In genomic region chr5:69432412-69433206, GRCh38 we compare ENCODE assay signal across 12 cellular contexts. TPM values are rescaled to one million over a fixed set of nuclear protein-coding genes. Genes with fewer than 3 reads are reported as not detected.
A peak's percentile ranks its signal among the peaks of the same experiment; 100 is the strongest.
DNase-seq lines count a peak whose midpoint lies in the region; ATAC-seq and TF ChIP-seq lines count a peak whose summit lies in the region.
"Had no signal": no experiment of that assay in that cellular context is flagged by ENCODE, and none has a peak within 500 bp of the region (broad histone marks: within the 10 kb centered on the region; RNA-seq: fewer than 3 reads in every experiment).

No MANE protein-coding gene starts in this region.

- H3K27ac Mint-ChIP-seq in stimulated activated memory B cell treated with anti-CD40 and anti-IgM and Interleukin-4, amounts not matched to agents 10 μg/mL and 1 μg/mL and 100 μg/mL, for 72 hours = peak overlapping the region; percentile 86

- no peaks in the 10 kb centered on the region for H3K27me3 Mint-ChIP-seq in stimulated activated memory B cell treated with anti-CD40 and anti-IgM and Interleukin-4, amounts not matched to agents 10 μg/mL and 1 μg/mL and 100 μg/mL, for 72 hours

- H3K4me1 ChIP-seq in left lung (no peaks in the 10 kb centered on the region), foreskin keratinocyte (no peaks in the 10 kb centered on the region)

- intact Hi-C loops in left lung (cut with DNase I) = no loop called here

- peaks cover 14% of the 10 kb centered on the region for H3K4me1 Mint-ChIP-seq in stimulated activated memory B cell treated with anti-CD40 and anti-IgM and Interleukin-4, amounts not matched to agents 10 μg/mL and 1 μg/mL and 100 μg/mL, for 72 hours

- DNase-seq in activated CD4-positive, CD25-positive, alpha-beta regulatory T cell treated with anti-CD3 and anti-CD28 coated beads, Interleukin-2, amount 50 U/mL, for 72 hours = no peak
- no peak for DNase-seq in left lung
- no peak for DNase-seq in foreskin keratinocyte
- DNase-seq in NCI-H748 treated with DMSO at 0.1 percent for 48 hours (lab: John Stamatoyannopoulos, UW) = no peak
- DNase-seq: aorta; NCI-H2081; PC-3; stimulated activated naive CD4-positive, alpha-beta T cell had no signal

- no peaks in the 10 kb centered on the region for H3K9me3 ChIP-seq in left lung

- peaks cover 0 to 20% of the 10 kb centered on the region in 2 donors for H3K36me3 ChIP-seq in left lung

- H3K27ac ChIP-seq in left lung = no peak overlapping the region
- H3K27ac ChIP-seq in foreskin keratinocyte = no peak overlapping the region

- H3K27me3 ChIP-seq in left lung (no peaks in the 10 kb centered on the region), foreskin keratinocyte (no peaks in the 10 kb centered on the region)

- H3K4me3 Mint-ChIP-seq in stimulated activated memory B cell treated with anti-CD40 and anti-IgM and Interleukin-4, amounts not matched to agents 10 μg/mL and 1 μg/mL and 100 μg/mL, for 72 hours = peak overlapping the region; percentile 54

- no peak overlapping the region for H3K4me3 ChIP-seq in left lung

- H3K9me3 Mint-ChIP-seq in stimulated activated memory B cell treated with anti-CD40 and anti-IgM and Interleukin-4, amounts not matched to agents 10 μg/mL and 1 μg/mL and 100 μg/mL, for 72 hours = no peaks in the 10 kb centered on the region

- ATAC-seq in activated CD4-positive, CD25-positive, alpha-beta regulatory T cell treated with anti-CD3 and anti-CD28 coated beads, Interleukin-2, amount 50 U/mL, for 24 hours = peak; percentile 13 to 56
- ATAC-seq in GM21528 (IDR thresholded peaks at IDR 0.05; ENCODE audit: low FRiP score, unreplicated experiment) = peak; percentile 58
- ATAC-seq in HG03175 (IDR thresholded peaks at IDR 0.05; ENCODE audit: unreplicated experiment) = peak; percentile 72
- ATAC-seq in stimulated activated memory B cell treated with anti-CD40 and anti-IgM and Interleukin-4, amounts not matched to agents 10 μg/mL and 1 μg/mL and 100 μg/mL, for 72 hours = peak; percentile 89
- ATAC-seq in left lung = no peak
- ATAC-seq in foreskin keratinocyte = no peak
- ATAC-seq: PC-3 had no signal

- H3K36me3 Mint-ChIP-seq in stimulated activated memory B cell treated with anti-CD40 and anti-IgM and Interleukin-4, amounts not matched to agents 10 μg/mL and 1 μg/mL and 100 μg/mL, for 72 hours = peaks cover 13% of the 10 kb centered on the region

- no peak for TF ChIP-seq CTCF in left lung (IDR thresholded peaks at IDR 0.05)
- TF ChIP-seq CTCF in foreskin keratinocyte (conservative IDR thresholded peaks at IDR 0.05) = no peak

RNA-seq across cellular contexts. Expression of gene MARVELD2, which starts 17.7 kb away (rescaled TPM):
- 10 to 100 TPM; 24.6 to 38.3 TPM for total RNA-seq in left lung
- 23.1 and 23.7 TPM in 2 replicates for total RNA-seq in foreskin keratinocyte
- polyA plus RNA-seq in foreskin keratinocyte = 4.1 and 4.9 TPM in 2 replicates

RNA-seq across cellular contexts. Expression of gene OCLN, which starts 60.0 kb away (rescaled TPM):
- total RNA-seq in left lung (100 to 1,000 TPM in 1 of 2 donors, 10 to 100 TPM in 1; 85.7 to 124 TPM), foreskin keratinocyte (4.0 and 4.1 TPM in 2 replicates)
- 0.73 and 0.78 TPM in 2 replicates for polyA plus RNA-seq in foreskin keratinocyte

Comparison
In these comparisons a context has a peak if more than half of its experiments do, and no peak if none do; other contexts are left out.
1. ATAC-seq: peak in activated CD4-positive, CD25-positive, alpha-beta regulatory T cell treated with anti-CD3 and anti-CD28 coated beads, Interleukin-2, amount 50 U/mL, for 24 hours (2 of 2), GM21528 (single experiment), HG03175 (single experiment) and stimulated activated memory B cell treated with anti-CD40 and anti-IgM and Interleukin-4, amounts not matched to agents 10 μg/mL and 1 μg/mL and 100 μg/mL, for 72 hours (single experiment); none in left lung (single experiment) and foreskin keratinocyte (single experiment).
2. RNA of gene OCLN, which starts 60.0 kb away (total RNA-seq): 85.7 to 124 TPM in left lung; 4.0 to 4.1 TPM in foreskin keratinocyte; every median in the first group is over 10 times any median in the second.